ENCODE assay signal across 15 cellular contexts in the genomic region with DNA sequence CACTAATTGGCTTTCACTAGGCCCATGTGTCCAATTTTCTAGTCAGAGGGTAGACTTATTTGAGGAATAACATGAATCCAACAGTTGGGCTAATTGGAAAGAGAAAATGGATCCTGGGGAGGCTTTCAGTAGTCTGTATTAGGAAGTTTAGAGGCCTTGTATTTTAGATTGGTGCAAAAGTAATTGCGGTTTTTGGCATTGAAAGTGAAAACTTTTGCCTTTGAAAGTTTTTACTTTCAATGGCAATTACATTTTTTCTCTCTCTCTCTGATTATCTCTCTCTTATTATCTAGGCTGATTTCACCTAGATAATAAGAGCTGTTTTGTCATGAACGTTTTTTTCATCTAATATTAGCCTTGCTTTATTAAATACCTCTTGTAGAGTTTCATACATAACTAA.
A peak's percentile ranks its signal among the peaks of the same experiment; 100 is the strongest.
DNase-seq lines count a peak whose midpoint lies in the region; ATAC-seq, FAIRE-seq and TF ChIP-seq lines count a peak whose summit lies in the region.
"Had no signal": no experiment of that assay in that cellular context is flagged by ENCODE, and none has a peak within 500 bp of the region (broad histone marks: within the 10 kb centered on the region; RNA-seq: fewer than 3 reads in every experiment).

No MANE protein-coding gene starts in this region.

- no peak for TF ChIP-seq POLR2A in H54 (IDR thresholded peaks at IDR 0.05; ENCODE audit: low read depth, low read length)

- CTCF ChIA-PET in HEK293T (lab: Yijun Ruan, JAX): no interaction called here

- no peak for DNase-seq in H54 (ENCODE audit: insufficient read length, low spot score)
- DNase-seq in HEK293T (ENCODE audit: extremely low spot score): no peak
- DNase-seq in stimulated activated CD4-positive, alpha-beta T cell treated with anti-CD3 and anti-CD28 coated beads, Interleukin-2, amount 100 ng/mL, for 48 hours: no peak
- DNase-seq in activated effector memory CD4-positive, alpha-beta T cell treated with anti-CD3 and anti-CD28 coated beads, Interleukin-2, amount 50 U/mL, for 16 hours: no peak
- DNase-seq in Right ventricle myocardium superior: no peak
- DNase-seq: Calu3; CD8-positive, alpha-beta T cell; DMS79 treated with DMSO at 0.1 percent for 48 hours; GF-D8; HFFc6 had no signal

- peak; percentile 41 for FAIRE-seq in H54 (lab: Jason Lieb, UNC)
- FAIRE-seq: H1, HTR-8/SVneo had no signal

- no peaks in the 10 kb centered on the region for H3K27me3 ChIP-seq in layer of hippocampus (ENCODE audit: control insufficient read depth, insufficient read depth, low read length)
- H3K27me3 ChIP-seq: BLaER1 treated with 17β-estradiol and CSF1 and Interleukin-3, amounts not matched to agents 10 nM and 100 nM had no signal

- peak overlapping the region; percentile 78 for H3K27ac ChIP-seq in cingulate gyrus (ENCODE audit: low read depth, low read length)
- H3K27ac ChIP-seq in layer of hippocampus (ENCODE audit: low read depth, low read length): peak overlapping the region; percentile 53
- H3K27ac ChIP-seq: BLaER1 treated with 17β-estradiol and CSF1 and Interleukin-3, amounts not matched to agents 10 nM and 100 nM had no signal

- ATAC-seq in Right ventricle myocardium superior (ENCODE audit: poor library complexity): no peak
- ATAC-seq: CD8-positive, alpha-beta T cell had no signal

- POLR2A ChIA-PET in HEK293T (lab: Yijun Ruan, JAX): no interaction called here

- intact Hi-C loops in Right ventricle myocardium superior (cut with DNase I): no loop called here

TF ChIP-seq in HEK293T, 16 proteins besides CTCF, POLR2A, EP300 and RAD21:
- TF ChIP-seq ELF4 (IDR thresholded peaks at IDR 0.05) (peak; percentile 45; the same call in 1 of the 2 replicates), L3MBTL2 (conservative IDR thresholded peaks at IDR 0.05) (no peak)
